Comparison of ENCODE assay signal across 34 cellular contexts in genomic region chr10:36168777-36169176, GRCh38.
"Had no signal": no experiment of that assay in that cellular context is flagged by ENCODE, and none has a peak within 500 bp of the region (broad histone marks: within the 10 kb centered on the region; RNA-seq: fewer than 3 reads in every experiment).

No MANE protein-coding gene starts in this region.

- H3K4me3 ChIP-seq: MG63 had no signal

- DNase-seq: Karpas-422, Kasumi-1, MG63, MM.1S, MV-4-11, NCI-H1048, NCI-H1092, NCI-H1092 treated with DMSO at 0.1 percent for 48 hours, NCI-H1105, NCI-H1105 treated with DMSO at 0.1 percent for 48 hours, NCI-H1417, NCI-H1417 treated with DMSO at 0.1 percent for 48 hours, NCI-H1436, NCI-H1436 treated with DMSO at 0.1 percent for 48 hours, NCI-H146, NCI-H1694, NCI-H1694 treated with DMSO at 0.1 percent for 48 hours, NCI-H187, NCI-H187 treated with DMSO at 0.1 percent for 48 hours, NCI-H1930, NCI-H2029, NCI-H2029 treated with DMSO at 0.1 percent for 48 hours, NCI-H2081, NCI-H2081 treated with DMSO at 0.1 percent for 48 hours, NCI-H2107, NCI-H2171, NCI-H2171 treated with DMSO at 0.1 percent for 48 hours, NCI-H2227 treated with DMSO at 0.1 percent for 48 hours, NCI-H226, NCI-H345, NCI-H446, NCI-H446 treated with DMSO at 0.1 percent for 48 hours, NCI-H510A had no signal

- H3K9ac ChIP-seq: KMS-11 had no signal

- H3K36me3 ChIP-seq: MG63 had no signal

- H3K27ac ChIP-seq: KMS-11 had no signal

- H3K9me3 ChIP-seq: MG63 had no signal

- H3K27me3 ChIP-seq: MG63 had no signal

- H3K4me2 ChIP-seq: KMS-11 had no signal
